10 cellular contexts compared by ENCODE assay signal in the genomic region with DNA sequence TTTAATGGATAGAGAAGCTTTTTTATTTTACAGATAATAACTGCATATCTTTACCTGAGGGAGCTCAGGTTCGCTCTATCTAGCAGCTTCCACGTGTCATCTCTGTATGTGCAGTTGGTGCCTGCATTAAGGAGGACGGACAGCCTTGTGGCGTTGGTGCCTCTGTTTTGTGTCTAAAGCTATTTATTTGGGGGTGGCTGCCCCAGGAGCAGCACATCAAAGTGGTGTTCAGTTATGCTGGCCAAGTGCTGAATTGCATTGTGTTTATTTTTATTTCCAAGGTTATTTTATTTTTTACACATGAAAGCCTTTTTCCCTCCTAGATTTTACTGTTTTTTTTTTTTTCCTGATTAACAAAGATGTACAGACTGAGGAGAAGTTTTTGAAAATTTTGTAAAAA. TPM values are rescaled to one million over a fixed set of nuclear protein-coding genes. Genes with fewer than 3 reads are reported as not detected.
DNase-seq lines count a peak whose midpoint lies in the region; ATAC-seq and TF ChIP-seq lines count a peak whose summit lies in the region.
"Had no signal": no experiment of that assay in that cellular context is flagged by ENCODE, and none has a peak within 500 bp of the region (broad histone marks: within the 10 kb centered on the region; RNA-seq: fewer than 3 reads in every experiment).

No MANE protein-coding gene starts in this region.

- ATAC-seq in DND-41 (ENCODE audit: insufficient read depth, low read depth) (no peak), HG02588 (IDR thresholded peaks at IDR 0.05; ENCODE audit: unreplicated experiment) (no peak)
- ATAC-seq in central memory CD8-positive, alpha-beta T cell (replicated peaks; ENCODE audit: extremely low read depth, poor library complexity, severe bottlenecking): peak; percentile 10

- H3K4me3 Mint-ChIP-seq in central memory CD8-positive, alpha-beta T cell: peak overlapping the region; percentile 82

- H3K9me3 Mint-ChIP-seq in central memory CD8-positive, alpha-beta T cell: no peaks in the 10 kb centered on the region

- H2AFZ ChIP-seq in DND-41 (ENCODE audit: low read depth, low read length): no peak overlapping the region
- H2AFZ ChIP-seq: parathyroid adenoma had no signal

- H3K4me3 ChIP-seq in DND-41 (ENCODE audit: low read depth in 1 of 2, low read length in 2 of 2) (peak overlapping the region; percentile 32 to 71; a peak in 3 of 4 replicates), neutrophil (ENCODE audit: low read depth in 1 of 2, low read length in 1 of 2) (peak overlapping the region; percentile 14 to 33)

- TF ChIP-seq CTCF in DND-41 (IDR thresholded peaks at IDR 0.05; ENCODE audit: borderline replicate concordance, extremely low read depth, low read length, poor library complexity, severe bottlenecking): no peak
- TF ChIP-seq CTCF in neutrophil (IDR thresholded peaks at IDR 0.05): no peak

- H4K20me1 ChIP-seq in DND-41 (ENCODE audit: insufficient read depth, low read length): peaks cover 15% of the 10 kb centered on the region; the same call in 1 of the 2 replicates

- peaks cover 88% of the 10 kb centered on the region for H3K4me1 Mint-ChIP-seq in central memory CD8-positive, alpha-beta T cell

- no peaks in the 10 kb centered on the region for H3K27me3 ChIP-seq in DND-41 (ENCODE audit: insufficient read depth, low read length, poor library complexity)
- no peaks in the 10 kb centered on the region for H3K27me3 ChIP-seq in neutrophil

- H3K9ac ChIP-seq in DND-41 (ENCODE audit: low read depth, low read length): peak overlapping the region; percentile 61
- H3K9ac ChIP-seq: parathyroid adenoma had no signal

- no peaks in the 10 kb centered on the region for H3K27me3 Mint-ChIP-seq in central memory CD8-positive, alpha-beta T cell

- H3K36me3 Mint-ChIP-seq in central memory CD8-positive, alpha-beta T cell (ENCODE audit: insufficient read depth): peaks cover 29% of the 10 kb centered on the region

- H3K36me3 ChIP-seq in DND-41 (ENCODE audit: insufficient read depth, low read length) (no peaks in the 10 kb centered on the region), neutrophil (peaks cover 9% of the 10 kb centered on the region)

- H3K79me2 ChIP-seq in DND-41 (ENCODE audit: insufficient read depth, low read length): peaks cover 74% of the 10 kb centered on the region

- H3K27ac Mint-ChIP-seq in central memory CD8-positive, alpha-beta T cell (ENCODE audit: low read depth): peak overlapping the region; percentile 96

- H3K4me2 ChIP-seq in DND-41 (ENCODE audit: insufficient read depth, low read length): peak overlapping the region; percentile 85

- H3K9me3 ChIP-seq in DND-41 (ENCODE audit: insufficient read depth, low read length, severe bottlenecking): no peaks in the 10 kb centered on the region
- H3K9me3 ChIP-seq in neutrophil: no peaks in the 10 kb centered on the region

- H3K4me1 ChIP-seq in DND-41 (ENCODE audit: insufficient read depth, low read length): peaks cover 73% of the 10 kb centered on the region
- peaks cover 91 to 96% of the 10 kb centered on the region in 2 experiments for H3K4me1 ChIP-seq in neutrophil (ENCODE audit: control insufficient read depth in 1 of 2, insufficient read depth in 1 of 2, low read depth in 1 of 2, low read length in 1 of 2)

- H3K27ac ChIP-seq in DND-41 (ENCODE audit: low read length): peak overlapping the region; percentile 95
- peak overlapping the region; percentile 80 for H3K27ac ChIP-seq in neutrophil
- H3K27ac ChIP-seq: parathyroid adenoma had no signal

- DNase-seq in DND-41: peak; percentile 16
- peak; percentile 67 for DNase-seq in NCI-H69 (lab: John Stamatoyannopoulos, UW)
- DNase-seq in central memory CD8-positive, alpha-beta T cell (ENCODE audit: low spot score in 2 of 2): no peak
- no peak for DNase-seq in iPS-NIHi7 (ENCODE audit: extremely low spot score)
- no peak for DNase-seq in mesenteric fat pad (ENCODE audit: low spot score)
- DNase-seq in stimulated activated CD4-positive, alpha-beta T cell treated with anti-CD3 and anti-CD28 coated beads, Interleukin-4, amount 100 ng/mL, for 1 hour: no peak
- DNase-seq: NCI-H2029 treated with DMSO at 0.1 percent for 48 hours had no signal

RNA-seq across cellular contexts. Expression of gene RASSF3, which starts 59.7 kb away (rescaled TPM):
- 90.6 TPM for total RNA-seq in mesenteric fat pad

Comparison
In these comparisons a context has a peak if more than half of its experiments do, and no peak if none do; other contexts are left out.
1. DNase-seq: peak in DND-41 (single experiment) and NCI-H69 (single experiment); none in central memory CD8-positive, alpha-beta T cell (0 of 2), iPS-NIHi7 (single experiment), mesenteric fat pad (single experiment) and stimulated activated CD4-positive, alpha-beta T cell treated with anti-CD3 and anti-CD28 coated beads, Interleukin-4, amount 100 ng/mL, for 1 hour (single experiment).